In genomic region chr2:127407661-127408003, GRCh38 we compare ENCODE assay signal across 8 cellular contexts. TPM values are rescaled to one million over a fixed set of nuclear protein-coding genes. Genes with fewer than 3 reads are reported as not detected.
DNase-seq lines count a peak whose midpoint lies in the region; ATAC-seq lines count a peak whose summit lies in the region.

No MANE protein-coding gene starts in this region.

- DNase-seq in HT-29 (ENCODE audit: low spot score) (peak; percentile 40), COR-L47 (lab: John Stamatoyannopoulos, UW) (no peak), LoVo (ENCODE audit: low spot score) (no peak), iPS-NIHi11 (ENCODE audit: low spot score) (no peak), NOMO-1 (lab: John Stamatoyannopoulos, UW; ENCODE audit: unreplicated experiment in 2 of 2) (no peak)
- DNase-seq in natural killer cell treated with Interleukin-12 subunit alpha and Interleukin-12 subunit beta and Interleukin-15 and Interleukin-18, amount 100 ng/mL, for 72 hours (ENCODE audit: low spot score), result no peak

- peaks cover 0 to 13% of the 10 kb centered on the region in 2 donors for H3K27me3 Mint-ChIP-seq in natural killer cell treated with Interleukin-12 subunit alpha and Interleukin-12 subunit beta and Interleukin-15 and Interleukin-18, amount 100 ng/mL, for 72 hours

- peak overlapping the region; percentile 57 to 60 for H3K27ac Mint-ChIP-seq in natural killer cell treated with Interleukin-12 subunit alpha and Interleukin-12 subunit beta and Interleukin-15 and Interleukin-18, amount 100 ng/mL, for 72 hours

- H3K4me3 Mint-ChIP-seq in natural killer cell treated with Interleukin-12 subunit alpha and Interleukin-12 subunit beta and Interleukin-15 and Interleukin-18, amount 100 ng/mL, for 72 hours, result peak overlapping the region; percentile 59

- H3K9me3 Mint-ChIP-seq in natural killer cell treated with Interleukin-12 subunit alpha and Interleukin-12 subunit beta and Interleukin-15 and Interleukin-18, amount 100 ng/mL, for 72 hours, result no peaks in the 10 kb centered on the region

- peak overlapping the region; percentile 63 for H3K27ac ChIP-seq in cingulate gyrus (ENCODE audit: low read depth, low read length)

- H3K4me1 Mint-ChIP-seq in natural killer cell treated with Interleukin-12 subunit alpha and Interleukin-12 subunit beta and Interleukin-15 and Interleukin-18, amount 100 ng/mL, for 72 hours (ENCODE audit: low read depth in 2 of 2), result peaks cover 13 to 22% of the 10 kb centered on the region in 2 donors

- peak; percentile 5 for ATAC-seq in GM19438 (IDR thresholded peaks at IDR 0.05; ENCODE audit: low read depth, unreplicated experiment)
- ATAC-seq in natural killer cell treated with Interleukin-12 subunit alpha and Interleukin-12 subunit beta and Interleukin-15 and Interleukin-18, amount 100 ng/mL, for 72 hours, result peak in 1 of 2 donors; percentile 51

- H3K36me3 Mint-ChIP-seq in natural killer cell treated with Interleukin-12 subunit alpha and Interleukin-12 subunit beta and Interleukin-15 and Interleukin-18, amount 100 ng/mL, for 72 hours, result no peaks in the 10 kb centered on the region

RNA-seq across cellular contexts. Expression of gene PROC, which starts 10.6 kb away (rescaled TPM):
- 0.74 and 1.3 TPM in 2 replicates for total RNA-seq in HT-29 (2014; rRNA removed; shearing (Covaris generic))
- not detected for total RNA-seq in natural killer cell treated with Interleukin-12 subunit alpha and Interleukin-12 subunit beta and Interleukin-15 and Interleukin-18, amount 100 ng/mL, for 72 hours

RNA-seq across cellular contexts. Expression of gene MAP3K2, which starts 19.9 kb away (rescaled TPM):
- total RNA-seq in HT-29 (2014; rRNA removed; shearing (Covaris generic)), result 52.8 and 69.4 TPM in 2 replicates
- 10 to 100 TPM; 59.0 to 64.6 TPM for total RNA-seq in natural killer cell treated with Interleukin-12 subunit alpha and Interleukin-12 subunit beta and Interleukin-15 and Interleukin-18, amount 100 ng/mL, for 72 hours
